12 cellular contexts compared by ENCODE assay signal in the genomic region with DNA sequence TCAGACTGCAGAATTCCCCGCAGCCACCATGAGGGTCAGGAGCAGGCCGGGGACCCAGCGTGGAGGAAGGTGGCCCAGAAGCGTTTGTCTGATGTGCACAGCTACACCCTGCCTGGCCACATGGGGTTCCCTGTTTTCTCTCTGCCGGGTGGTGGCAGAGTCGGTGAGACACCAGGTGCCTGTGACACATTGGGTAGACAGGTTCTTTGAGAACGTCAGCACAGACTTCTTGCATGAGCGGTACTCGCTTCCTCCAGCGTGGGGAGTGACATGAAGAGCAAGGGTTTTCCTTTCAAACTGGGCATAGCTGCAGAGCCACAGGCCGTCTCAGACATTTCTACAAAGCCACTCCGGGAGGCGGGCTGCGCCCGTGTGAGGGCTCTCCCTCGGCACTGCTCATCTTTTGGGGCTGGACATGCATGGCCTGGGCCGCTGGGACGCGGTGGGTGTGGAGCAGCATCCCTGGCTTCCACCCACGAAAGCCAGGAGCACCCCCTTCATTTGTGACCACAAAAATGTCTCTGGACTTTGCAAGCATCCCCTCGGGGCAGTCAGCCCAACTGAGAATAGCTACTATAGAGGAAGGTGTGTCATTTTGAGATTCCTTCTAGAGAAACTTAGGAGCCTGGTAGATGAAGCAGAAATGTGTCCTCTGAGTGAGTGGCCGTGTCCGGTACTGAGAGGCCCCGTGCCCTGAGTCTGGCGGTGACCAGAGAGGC. TPM values are rescaled to one million over a fixed set of nuclear protein-coding genes. Genes with fewer than 3 reads are reported as not detected.
DNase-seq lines count a peak whose midpoint lies in the region; ATAC-seq and TF ChIP-seq lines count a peak whose summit lies in the region.
"Had no signal": no experiment of that assay in that cellular context is flagged by ENCODE, and none has a peak within 500 bp of the region (broad histone marks: within the 10 kb centered on the region; RNA-seq: fewer than 3 reads in every experiment).

No MANE protein-coding gene starts in this region.

- H3K79me2 ChIP-seq in PC-3 (ENCODE audit: low read length): no peaks in the 10 kb centered on the region

- H3K27me3 ChIP-seq in PC-3 (ENCODE audit: low read length) (no peaks in the 10 kb centered on the region), ectodermal cell (ENCODE audit: control insufficient read depth, insufficient read depth, low read length, poor library complexity, severe bottlenecking) (no peaks in the 10 kb centered on the region)
- H3K27me3 ChIP-seq: vagina had no signal

- H3K9me2 ChIP-seq in PC-3 (replicated peaks; ENCODE audit: low read length): no peaks in the 10 kb centered on the region

- H3K36me3 ChIP-seq in PC-3 (ENCODE audit: low read depth, low read length) (no peaks in the 10 kb centered on the region), ectodermal cell (ENCODE audit: control insufficient read depth, insufficient read depth, low read length) (peaks cover 4% of the 10 kb centered on the region)

- no TSS peak for BruUV-seq in PC-3 (replicated peaks; lab: Mats Ljungman, UMichigan)

- H3K4me3 ChIP-seq in PC-3 (ENCODE audit: low read length) (no peak overlapping the region), ectodermal cell (ENCODE audit: insufficient read depth, low read depth, low read length) (no peak overlapping the region)
- H3K4me3 ChIP-seq: vagina had no signal

- TF ChIP-seq CTCF in PC-3 (conservative IDR thresholded peaks at IDR 0.05; ENCODE audit: low read depth, low read length): no peak

- no peak overlapping the region for H3K9ac ChIP-seq in PC-3 (ENCODE audit: low read length)

- H3K4me1 ChIP-seq in PC-3 (ENCODE audit: insufficient read depth, low read length) (no peaks in the 10 kb centered on the region), ectodermal cell (ENCODE audit: control insufficient read depth, insufficient read depth, low read length) (no peaks in the 10 kb centered on the region)
- H3K4me1 ChIP-seq: vagina had no signal

- 94 to 95% methylated on average over 25 of the region's 25 CpGs for WGBS in ectodermal cell, 2 experiments

- POLR2A ChIA-PET in PC-3 (lab: Charles Lee; ENCODE audit: unreplicated experiment): no interaction called here

- intact Hi-C loops in PC-3 (cut with micrococcal nuclease): no loop called here

- H3K27ac ChIP-seq in PC-3 (ENCODE audit: low read length) (0 out of 2 replicates have a peak overlapping the region, but pooled peaks have one; percentile 5), ectodermal cell (ENCODE audit: insufficient read depth, low read depth, low read length, poor library complexity, severe bottlenecking) (peak overlapping the region; percentile 87)
- H3K27ac ChIP-seq: vagina had no signal

- H2AFZ ChIP-seq in PC-3 (ENCODE audit: low read length): no peak overlapping the region

- CTCF ChIA-PET in PC-3 (lab: Charles Lee): no interaction called here

- H3K9me3 ChIP-seq in PC-3 (ENCODE audit: low read length) (no peaks in the 10 kb centered on the region), ectodermal cell (ENCODE audit: control insufficient read depth, low read length) (no peaks in the 10 kb centered on the region)
- H3K9me3 ChIP-seq: vagina had no signal

- no peaks in the 10 kb centered on the region for H3F3A ChIP-seq in PC-3 (ENCODE audit: low read length, unreplicated experiment)

- ATAC-seq in PC-3 (peak; percentile 53), HG02981 (IDR thresholded peaks at IDR 0.05; ENCODE audit: unreplicated experiment) (no peak)
- ATAC-seq: effector memory CD8-positive, alpha-beta T cell had no signal

- in situ Hi-C loops in Caki2 (cut with HindIII; ENCODE audit: low pct_unique_long_range_greater_than_20kb, low sequenced_read_pairs): no loop called here

- H3K4me2 ChIP-seq in PC-3 (ENCODE audit: low read length): no peak overlapping the region

- H4K20me1 ChIP-seq in PC-3 (ENCODE audit: low read length): no peaks in the 10 kb centered on the region

- DNase-seq in Caki2 (ENCODE audit: low read depth) (peak; percentile 35), PC-3 (peak; percentile 36), non-pigmented ciliary epithelial cell (ENCODE audit: low read depth) (peak; percentile 38), NCI-H1417 (lab: John Stamatoyannopoulos, UW) (no peak), medulla oblongata (ENCODE audit: extremely low spot score) (no peak)
- no peak for DNase-seq in activated CD4-positive, alpha-beta T cell treated with anti-CD3 and anti-CD28 coated beads, Interleukin-2, amount 50 U/mL, for 1 hour
- DNase-seq: effector memory CD8-positive, alpha-beta T cell; NCI-H1436 treated with DMSO at 0.1 percent for 48 hours; T-helper 2 cell had no signal

RNA-seq across cellular contexts. Expression of a gene that starts 26.0 kb away (rescaled TPM):
- 218 and 272 TPM in 2 replicates for total RNA-seq in Caki2 (2014; rRNA removed; shearing (Covaris generic); ENCODE audit: low replicate concordance)
- total RNA-seq in PC-3 (2014; rRNA removed): 66.9 and 70.3 TPM in 2 replicates
- 40.2 TPM for polyA plus RNA-seq in ectodermal cell (2013, experiment 1 of 4)
- polyA plus RNA-seq in ectodermal cell (2013, experiment 2 of 4): 41.4 TPM
- 48.0 TPM for polyA plus RNA-seq in ectodermal cell (2013, experiment 3 of 4)
- polyA plus RNA-seq in ectodermal cell (2013, experiment 4 of 4): 51.3 TPM

RNA-seq across cellular contexts. Expression of a gene that starts 27.3 kb away (rescaled TPM):
- total RNA-seq in Caki2 (2014; rRNA removed; shearing (Covaris generic); ENCODE audit: low replicate concordance): 3.5 and 8.9 TPM in 2 replicates
- total RNA-seq in PC-3 (2014; rRNA removed): 11.3 and 12.5 TPM in 2 replicates
- 10.0 TPM for polyA plus RNA-seq in ectodermal cell (2013, experiment 1 of 4)
- 13.0 TPM for polyA plus RNA-seq in ectodermal cell (2013, experiment 2 of 4)
- 7.4 TPM for polyA plus RNA-seq in ectodermal cell (2013, experiment 3 of 4)
- 7.8 TPM for polyA plus RNA-seq in ectodermal cell (2013, experiment 4 of 4)

RNA-seq across cellular contexts. Expression of a gene that starts 27.6 kb away (rescaled TPM):
- total RNA-seq in Caki2 (2014; rRNA removed; shearing (Covaris generic); ENCODE audit: low replicate concordance): 434 and 458 TPM in 2 replicates
- 248 and 258 TPM in 2 replicates for total RNA-seq in PC-3 (2014; rRNA removed)
- 110 TPM for polyA plus RNA-seq in ectodermal cell (2013, experiment 1 of 4)
- polyA plus RNA-seq in ectodermal cell (2013, experiment 2 of 4): 117 TPM
- polyA plus RNA-seq in ectodermal cell (2013, experiment 3 of 4): 87.1 TPM
- polyA plus RNA-seq in ectodermal cell (2013, experiment 4 of 4): 102 TPM

RNA-seq across cellular contexts. Expression of a gene that starts 37.0 kb away (rescaled TPM):
- total RNA-seq in Caki2 (2014; rRNA removed; shearing (Covaris generic); ENCODE audit: low replicate concordance): 87.3 and 107 TPM in 2 replicates
- total RNA-seq in PC-3 (2014; rRNA removed): 27.4 and 30.4 TPM in 2 replicates
- 40.1 TPM for polyA plus RNA-seq in ectodermal cell (2013, experiment 1 of 4)
- polyA plus RNA-seq in ectodermal cell (2013, experiment 2 of 4): 36.2 TPM
- polyA plus RNA-seq in ectodermal cell (2013, experiment 3 of 4): 45.5 TPM
- polyA plus RNA-seq in ectodermal cell (2013, experiment 4 of 4): 51.2 TPM

RNA-seq across cellular contexts. Expression of a gene that starts 37.4 kb away (rescaled TPM):
- total RNA-seq in Caki2 (2014; rRNA removed; shearing (Covaris generic); ENCODE audit: low replicate concordance): 233 and 346 TPM in 2 replicates
- 95.1 and 128 TPM in 2 replicates for total RNA-seq in PC-3 (2014; rRNA removed)
- polyA plus RNA-seq in ectodermal cell (2013, experiment 1 of 4): 74.4 TPM
- polyA plus RNA-seq in ectodermal cell (2013, experiment 2 of 4): 72.6 TPM
- polyA plus RNA-seq in ectodermal cell (2013, experiment 3 of 4): 54.7 TPM
- 61.1 TPM for polyA plus RNA-seq in ectodermal cell (2013, experiment 4 of 4)

Comparison
In these comparisons a context has a peak if more than half of its experiments do, and no peak if none do; other contexts are left out.
1. DNase-seq: peak in Caki2 (single experiment), PC-3 (single experiment) and non-pigmented ciliary epithelial cell (single experiment); none in NCI-H1417 (0 of 3), activated CD4-positive, alpha-beta T cell treated with anti-CD3 and anti-CD28 coated beads, Interleukin-2, amount 50 U/mL, for 1 hour (single experiment) and medulla oblongata (single experiment).